Comparison of ENCODE assay signal across 9 cellular contexts in the genomic region with DNA sequence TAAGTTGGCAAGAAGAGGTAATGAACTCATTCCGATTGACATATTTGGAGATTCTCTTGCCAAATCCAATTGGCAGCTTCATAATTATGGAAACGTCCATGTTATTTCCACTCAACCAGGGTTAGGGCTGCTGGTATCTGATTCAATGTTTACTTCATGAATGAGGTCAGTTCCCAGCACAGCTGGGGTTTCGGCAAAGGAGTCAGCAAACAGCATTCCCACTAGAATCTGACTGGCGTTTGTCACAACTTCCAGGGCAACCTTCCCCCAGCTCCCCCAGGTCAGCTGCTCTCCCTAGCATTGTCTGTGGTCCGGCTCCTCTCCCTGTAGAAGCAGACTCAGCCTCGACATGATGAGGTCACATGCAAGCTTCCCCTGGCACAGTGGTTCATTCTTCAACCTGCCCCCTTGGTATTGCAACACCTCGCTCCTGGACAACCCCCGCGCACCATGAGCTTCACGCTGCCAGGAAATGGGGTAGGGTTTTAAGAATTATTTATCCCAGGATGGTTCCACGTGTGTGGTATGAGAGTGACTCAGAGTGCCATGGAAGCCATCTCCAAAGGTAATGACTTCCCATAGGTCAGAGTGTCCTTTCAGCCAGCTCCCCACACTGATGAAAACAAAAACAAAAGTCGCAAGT.
DNase-seq lines count a peak whose midpoint lies in the region; ATAC-seq, FAIRE-seq and TF ChIP-seq lines count a peak whose summit lies in the region.
"Had no signal": no experiment of that assay in that cellular context is flagged by ENCODE, and none has a peak within 500 bp of the region (broad histone marks: within the 10 kb centered on the region; RNA-seq: fewer than 3 reads in every experiment).

No MANE protein-coding gene starts in this region.

- H3K27ac ChIP-seq in lower lobe of right lung: peak overlapping the region; percentile 64

- ATAC-seq in lower lobe of right lung: peak; percentile 60 to 73
- ATAC-seq in GM19328 (IDR thresholded peaks at IDR 0.05; ENCODE audit: unreplicated experiment): no peak
- no peak for ATAC-seq in HG03521 (IDR thresholded peaks at IDR 0.05; ENCODE audit: unreplicated experiment)

- no peaks in the 10 kb centered on the region for H3K36me3 Mint-ChIP-seq in activated CD4-positive, alpha-beta memory T cell treated with anti-CD3 and anti-CD28 coated beads for 36 hours

- CTCF ChIA-PET in activated CD4-positive, alpha-beta memory T cell treated with anti-CD3 and anti-CD28 coated beads for 36 hours (lab: Charles Lee): interaction anchor here (3.5 kb wide), 1 partner anchor 149 kb away, joined by 12 read pairs; no protein-coding TSS in a partner anchor

- H3K4me1 ChIP-seq in lower lobe of right lung: peaks cover 43% of the 10 kb centered on the region

- no peaks in the 10 kb centered on the region for H3K9me3 Mint-ChIP-seq in activated CD4-positive, alpha-beta memory T cell treated with anti-CD3 and anti-CD28 coated beads for 36 hours

- DNase-seq in NCI-H2029 (lab: John Stamatoyannopoulos, UW) (peak; percentile 80), NCI-H2029 treated with DMSO at 0.1 percent for 48 hours (lab: John Stamatoyannopoulos, UW) (no peak), choroid plexus epithelial cell (ENCODE audit: low read depth) (peak; percentile 92), lower lobe of right lung (no peak), urothelium cell line (ENCODE audit: low spot score) (peak; percentile 87)
- DNase-seq in activated CD4-positive, alpha-beta memory T cell treated with anti-CD3 and anti-CD28 coated beads for 36 hours: no peak

- no peaks in the 10 kb centered on the region for H3K27me3 ChIP-seq in lower lobe of right lung (ENCODE audit: low read depth)

- no peaks in the 10 kb centered on the region for H3K36me3 ChIP-seq in lower lobe of right lung

- FAIRE-seq in urothelium cell line (lab: Jason Lieb, UNC): peak; percentile 89

- intact Hi-C loops in lower lobe of right lung (cut with DNase I): no loop called here
- intact Hi-C loops in activated CD4-positive, alpha-beta memory T cell treated with anti-CD3 and anti-CD28 coated beads for 36 hours (cut with micrococcal nuclease): no loop called here

- TF ChIP-seq CTCF in choroid plexus epithelial cell (conservative IDR thresholded peaks at IDR 0.05; ENCODE audit: low read depth, low read length) (no peak), lower lobe of right lung (IDR thresholded peaks at IDR 0.05) (no peak)

- POLR2A ChIA-PET in activated CD4-positive, alpha-beta memory T cell treated with anti-CD3 and anti-CD28 coated beads for 36 hours (lab: Charles Lee): no interaction called here

- no peaks in the 10 kb centered on the region for H3K9me3 ChIP-seq in lower lobe of right lung

- no peak overlapping the region for H3K4me3 Mint-ChIP-seq in activated CD4-positive, alpha-beta memory T cell treated with anti-CD3 and anti-CD28 coated beads for 36 hours
- H3K4me3 Mint-ChIP-seq: B cell had no signal

- no peak overlapping the region for H3K27ac Mint-ChIP-seq in activated CD4-positive, alpha-beta memory T cell treated with anti-CD3 and anti-CD28 coated beads for 36 hours
- H3K27ac Mint-ChIP-seq: B cell had no signal

- H3K4me3 ChIP-seq in choroid plexus epithelial cell (ENCODE audit: low read depth, low read length): no peak overlapping the region
- no peak overlapping the region for H3K4me3 ChIP-seq in lower lobe of right lung

- H3K27me3 Mint-ChIP-seq in activated CD4-positive, alpha-beta memory T cell treated with anti-CD3 and anti-CD28 coated beads for 36 hours: peaks cover 12% of the 10 kb centered on the region

- H3K4me1 Mint-ChIP-seq in activated CD4-positive, alpha-beta memory T cell treated with anti-CD3 and anti-CD28 coated beads for 36 hours (ENCODE audit: low read depth): no peaks in the 10 kb centered on the region
- H3K4me1 Mint-ChIP-seq: B cell had no signal

Comparison
In these comparisons a context has a peak if more than half of its experiments do, and no peak if none do; other contexts are left out.
1. DNase-seq: peak in NCI-H2029 (single experiment), choroid plexus epithelial cell (single experiment) and urothelium cell line (single experiment); none in NCI-H2029 treated with DMSO at 0.1 percent for 48 hours (single experiment), lower lobe of right lung (single experiment) and activated CD4-positive, alpha-beta memory T cell treated with anti-CD3 and anti-CD28 coated beads for 36 hours (single experiment).
2. ATAC-seq: peak in lower lobe of right lung (2 of 2); none in GM19328 (single experiment) and HG03521 (single experiment).